In the genomic region with DNA sequence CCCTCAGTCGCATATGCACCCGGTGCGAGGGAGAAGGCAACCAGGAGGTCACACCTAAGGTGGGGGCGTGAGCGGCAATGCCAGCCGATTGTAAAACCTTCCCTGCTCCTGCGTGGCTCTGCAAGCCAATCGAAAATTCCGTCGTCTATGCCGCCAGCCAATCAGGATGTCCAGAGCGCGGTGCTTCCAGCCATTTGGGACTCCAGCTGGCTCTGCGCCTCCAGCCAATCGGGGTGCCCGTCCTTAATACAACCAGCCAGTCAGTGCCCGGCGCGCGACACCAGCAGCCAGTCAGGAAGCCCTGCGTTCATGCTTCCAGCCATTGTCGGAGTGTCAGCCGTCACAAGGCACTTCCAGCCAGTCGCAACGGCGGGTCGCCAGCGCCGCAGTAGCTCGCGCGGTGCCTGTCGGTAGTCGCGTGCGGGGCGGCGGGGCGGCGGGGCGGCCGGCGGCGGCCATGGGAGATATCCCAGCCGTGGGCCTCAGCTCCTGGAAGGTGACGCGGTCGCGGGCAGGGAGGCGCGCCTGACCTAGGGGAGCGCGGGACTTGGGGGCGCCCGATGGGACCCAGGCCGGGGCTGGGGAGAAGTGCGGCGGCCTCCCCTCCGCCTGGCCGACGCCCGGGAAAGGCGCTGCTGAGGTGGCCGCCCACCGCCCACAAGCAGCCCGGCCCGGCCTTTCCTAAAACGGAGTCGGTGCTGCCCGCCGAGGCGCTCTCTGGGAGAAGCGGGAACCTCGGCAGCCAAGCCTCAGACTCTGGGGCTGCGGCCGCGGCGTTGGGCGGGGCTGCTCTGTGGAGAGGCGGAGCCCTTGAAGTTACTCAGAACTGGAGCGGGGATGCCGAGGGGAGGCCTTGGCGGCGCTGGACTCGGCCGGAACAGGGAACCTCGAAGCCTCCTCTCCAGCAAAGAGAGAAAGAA, we compare ENCODE assay signal across 1 cellular context.
A peak's percentile ranks its signal among the peaks of the same experiment; 100 is the strongest.
TF ChIP-seq lines count a peak whose summit lies in the region.

A gene (plus strand): TSS at position 340 of the 920 bp plus-strand sequence. CDS start 118 bp downstream, at position 458.

TF ChIP-seq in A549, 52 proteins besides CTCF, POLR2A, EP300 and RAD21 (continued from another document):
- TF ChIP-seq SREBF2 (IDR thresholded peaks at IDR 0.05): no peak
- TF ChIP-seq FOSL2 (IDR thresholded peaks at IDR 0.05): no peak
- peak; percentile 23; the same call in 1 of the 2 replicates for TF ChIP-seq FOSL2 (CRISPR knock-in tag; IDR thresholded peaks at IDR 0.05)
- no peak for TF ChIP-seq KDM5A (IDR thresholded peaks at IDR 0.05)
- 0 out of 2 replicates have a peak, but pooled peaks have one; percentile 17 for TF ChIP-seq RNF2 (IDR thresholded peaks at IDR 0.05; ENCODE audit: borderline replicate concordance, low read depth)
- TF ChIP-seq MAZ (IDR thresholded peaks at IDR 0.05; ENCODE audit: borderline replicate concordance, low read depth, low read length): no peak
- TF ChIP-seq, protein P1, sequence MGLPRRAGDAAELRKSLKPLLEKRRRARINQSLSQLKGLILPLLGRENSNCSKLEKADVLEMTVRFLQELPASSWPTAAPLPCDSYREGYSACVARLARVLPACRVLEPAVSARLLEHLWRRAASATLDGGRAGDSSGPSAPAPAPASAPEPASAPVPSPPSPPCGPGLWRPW (IDR thresholded peaks at IDR 0.05): no peak
- no peak for TF ChIP-seq MAFK (IDR thresholded peaks at IDR 0.05; ENCODE audit: partially characterized antibody)
- TF ChIP-seq HOXB13 (CRISPR knock-in tag; IDR thresholded peaks at IDR 0.05; ENCODE audit: low read depth): peak; percentile 97
- peak; percentile 88 for TF ChIP-seq TP53 (CRISPR knock-in tag; IDR thresholded peaks at IDR 0.05)
- TF ChIP-seq HEYL (CRISPR knock-in tag; IDR thresholded peaks at IDR 0.05): peak; percentile 97
- TF ChIP-seq, protein P2, sequence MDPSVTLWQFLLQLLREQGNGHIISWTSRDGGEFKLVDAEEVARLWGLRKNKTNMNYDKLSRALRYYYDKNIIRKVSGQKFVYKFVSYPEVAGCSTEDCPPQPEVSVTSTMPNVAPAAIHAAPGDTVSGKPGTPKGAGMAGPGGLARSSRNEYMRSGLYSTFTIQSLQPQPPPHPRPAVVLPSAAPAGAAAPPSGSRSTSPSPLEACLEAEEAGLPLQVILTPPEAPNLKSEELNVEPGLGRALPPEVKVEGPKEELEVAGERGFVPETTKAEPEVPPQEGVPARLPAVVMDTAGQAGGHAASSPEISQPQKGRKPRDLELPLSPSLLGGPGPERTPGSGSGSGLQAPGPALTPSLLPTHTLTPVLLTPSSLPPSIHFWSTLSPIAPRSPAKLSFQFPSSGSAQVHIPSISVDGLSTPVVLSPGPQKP (IDR thresholded peaks at IDR 0.05; ENCODE audit: low read depth, low read length): no peak
- TF ChIP-seq, protein P3, sequence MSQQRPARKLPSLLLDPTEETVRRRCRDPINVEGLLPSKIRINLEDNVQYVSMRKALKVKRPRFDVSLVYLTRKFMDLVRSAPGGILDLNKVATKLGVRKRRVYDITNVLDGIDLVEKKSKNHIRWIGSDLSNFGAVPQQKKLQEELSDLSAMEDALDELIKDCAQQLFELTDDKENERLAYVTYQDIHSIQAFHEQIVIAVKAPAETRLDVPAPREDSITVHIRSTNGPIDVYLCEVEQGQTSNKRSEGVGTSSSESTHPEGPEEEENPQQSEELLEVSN (IDR thresholded peaks at IDR 0.05; ENCODE audit: borderline replicate concordance, low read depth): peak; percentile 98
- TF ChIP-seq ZNF302 (CRISPR knock-in tag; IDR thresholded peaks at IDR 0.05): peak; percentile 93
- TF ChIP-seq CBX8 (IDR thresholded peaks at IDR 0.05): no peak
- peak; percentile 96 for TF ChIP-seq ZSCAN20 (CRISPR knock-in tag; IDR thresholded peaks at IDR 0.05)
- TF ChIP-seq CEBPB (IDR thresholded peaks at IDR 0.05): no peak
- TF ChIP-seq PHF8 (IDR thresholded peaks at IDR 0.05; ENCODE audit: borderline replicate concordance, low read depth): peak; percentile 92
- TF ChIP-seq, protein P4, sequence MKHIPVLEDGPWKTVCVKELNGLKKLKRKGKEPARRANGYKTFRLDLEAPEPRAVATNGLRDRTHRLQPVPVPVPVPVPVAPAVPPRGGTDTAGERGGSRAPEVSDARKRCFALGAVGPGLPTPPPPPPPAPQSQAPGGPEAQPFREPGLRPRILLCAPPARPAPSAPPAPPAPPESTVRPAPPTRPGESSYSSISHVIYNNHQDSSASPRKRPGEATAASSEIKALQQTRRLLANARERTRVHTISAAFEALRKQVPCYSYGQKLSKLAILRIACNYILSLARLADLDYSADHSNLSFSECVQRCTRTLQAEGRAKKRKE (CRISPR knock-in tag; IDR thresholded peaks at IDR 0.05; ENCODE audit: low read depth): peak; percentile 99
